1 cellular context compared by ENCODE assay signal in the genomic region with DNA sequence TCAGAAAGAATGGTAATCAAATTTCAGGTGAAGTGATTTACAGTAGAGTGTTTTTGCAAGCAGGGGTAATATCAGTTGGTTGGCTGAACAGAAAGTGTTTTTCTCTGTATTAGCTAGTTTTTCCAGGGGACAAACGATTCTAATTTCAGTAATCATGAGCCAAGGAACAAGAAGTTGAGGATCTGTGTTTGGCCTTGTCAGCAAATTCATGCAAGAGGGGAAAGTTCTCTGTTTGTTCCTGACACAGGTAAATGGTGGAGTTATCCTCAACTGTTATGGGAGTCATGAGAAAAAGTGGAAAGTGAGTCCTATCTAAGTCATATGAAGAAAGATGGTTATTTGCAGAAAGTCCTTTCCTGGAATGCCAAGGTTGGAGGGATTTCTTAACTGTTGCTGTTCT.
TF ChIP-seq lines count a peak whose summit lies in the region.

No MANE protein-coding gene starts in this region.

TF ChIP-seq in IMR-90, 13 proteins besides CTCF, POLR2A, EP300 and RAD21:
- TF ChIP-seq CEBPB (IDR thresholded peaks at IDR 0.05; ENCODE audit: low read depth, low read length) (no peak), NFE2L2 (IDR thresholded peaks at IDR 0.05; ENCODE audit: low read depth, low read length) (no peak), MAFK (IDR thresholded peaks at IDR 0.05; ENCODE audit: low read depth, low read length) (peak; percentile 82), MAZ (IDR thresholded peaks at IDR 0.05; ENCODE audit: borderline replicate concordance, low read depth, low read length) (no peak), BHLHE40 (IDR thresholded peaks at IDR 0.05; ENCODE audit: low read depth, low read length) (no peak), SMC3 (IDR thresholded peaks at IDR 0.05; ENCODE audit: low read depth, low read length) (no peak)
- TF ChIP-seq, protein P1, sequence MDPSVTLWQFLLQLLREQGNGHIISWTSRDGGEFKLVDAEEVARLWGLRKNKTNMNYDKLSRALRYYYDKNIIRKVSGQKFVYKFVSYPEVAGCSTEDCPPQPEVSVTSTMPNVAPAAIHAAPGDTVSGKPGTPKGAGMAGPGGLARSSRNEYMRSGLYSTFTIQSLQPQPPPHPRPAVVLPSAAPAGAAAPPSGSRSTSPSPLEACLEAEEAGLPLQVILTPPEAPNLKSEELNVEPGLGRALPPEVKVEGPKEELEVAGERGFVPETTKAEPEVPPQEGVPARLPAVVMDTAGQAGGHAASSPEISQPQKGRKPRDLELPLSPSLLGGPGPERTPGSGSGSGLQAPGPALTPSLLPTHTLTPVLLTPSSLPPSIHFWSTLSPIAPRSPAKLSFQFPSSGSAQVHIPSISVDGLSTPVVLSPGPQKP (IDR thresholded peaks at IDR 0.05; ENCODE audit: borderline replicate concordance, low read depth, low read length): no peak
